Comparison of ENCODE assay signal across 10 cellular contexts in genomic region chr7:100093054-100093453, GRCh38. TPM values are rescaled to one million over a fixed set of nuclear protein-coding genes. Genes with fewer than 3 reads are reported as not detected.
DNase-seq lines count a peak whose midpoint lies in the region; ATAC-seq lines count a peak whose summit lies in the region.
"Had no signal": no experiment of that assay in that cellular context is flagged by ENCODE, and none has a peak within 500 bp of the region (broad histone marks: within the 10 kb centered on the region; RNA-seq: fewer than 3 reads in every experiment).

No MANE protein-coding gene starts in this region.

- no peak for DNase-seq in activated CD4-positive, alpha-beta T cell treated with anti-CD3 and anti-CD28 coated beads for 36 hours
- no peak for DNase-seq in activated CD4-positive, alpha-beta T cell treated with anti-CD3 and anti-CD28 coated beads, Interleukin-2, amount 50 U/mL, for 4 hours
- no peak for DNase-seq in stimulated activated naive B cell treated with anti-CD40 and anti-IgM and Interleukin-4, amounts not matched to agents 10 μg/mL and 1 μg/mL and 100 μg/mL, for 72 hours
- no peak for DNase-seq in activated T-cell treated with anti-CD3 and anti-CD28 coated beads, Interleukin-2, amount 50 U/mL, for 72 hours
- DNase-seq: activated effector memory CD4-positive, alpha-beta T cell treated with Interleukin-2 at 50 U/mL for 16 hours; colonic mucosa; DMS153; left ventricle myocardium inferior; NCI-H2029 treated with DMSO at 0.1 percent for 48 hours had no signal

- POLR2A ChIA-PET in activated CD4-positive, alpha-beta T cell treated with anti-CD3 and anti-CD28 coated beads for 36 hours (lab: Charles Lee) = interaction anchor here (0.9 to 6.1 kb wide), 4 partner anchors 8 to 13 kb away, joined by 3 to 74 read pairs (median 3); partner anchors contain the start of genes AP4M1 and MCM7

- H3K27ac Mint-ChIP-seq in activated CD4-positive, alpha-beta T cell treated with anti-CD3 and anti-CD28 coated beads for 36 hours = peak overlapping the region; percentile 31
- H3K27ac Mint-ChIP-seq in stimulated activated naive B cell treated with anti-CD40 and anti-IgM and Interleukin-4, amounts not matched to agents 10 μg/mL and 1 μg/mL and 100 μg/mL, for 72 hours = peak overlapping the region; percentile 33
- no peak overlapping the region for H3K27ac Mint-ChIP-seq in activated T-cell treated with anti-CD3 and anti-CD28 coated beads, Interleukin-2, amount 50 U/mL, for 72 hours

- intact Hi-C loops in activated CD4-positive, alpha-beta T cell treated with anti-CD3 and anti-CD28 coated beads for 36 hours (cut with DNase I, micrococcal nuclease) = no loop called here

- no peak overlapping the region for H3K4me3 Mint-ChIP-seq in activated CD4-positive, alpha-beta T cell treated with anti-CD3 and anti-CD28 coated beads for 36 hours
- no peak overlapping the region for H3K4me3 Mint-ChIP-seq in stimulated activated naive B cell treated with anti-CD40 and anti-IgM and Interleukin-4, amounts not matched to agents 10 μg/mL and 1 μg/mL and 100 μg/mL, for 72 hours
- H3K4me3 Mint-ChIP-seq in activated T-cell treated with anti-CD3 and anti-CD28 coated beads, Interleukin-2, amount 50 U/mL, for 72 hours = no peak overlapping the region

- peaks cover 35% of the 10 kb centered on the region for H3K4me1 Mint-ChIP-seq in activated CD4-positive, alpha-beta T cell treated with anti-CD3 and anti-CD28 coated beads for 36 hours
- peaks cover 32 to 60% of the 10 kb centered on the region in 2 donors for H3K4me1 Mint-ChIP-seq in stimulated activated naive B cell treated with anti-CD40 and anti-IgM and Interleukin-4, amounts not matched to agents 10 μg/mL and 1 μg/mL and 100 μg/mL, for 72 hours
- peaks cover 67% of the 10 kb centered on the region for H3K4me1 Mint-ChIP-seq in activated T-cell treated with anti-CD3 and anti-CD28 coated beads, Interleukin-2, amount 50 U/mL, for 72 hours (ENCODE audit: low read depth)

- H3K27me3 Mint-ChIP-seq in activated CD4-positive, alpha-beta T cell treated with anti-CD3 and anti-CD28 coated beads for 36 hours = no peaks in the 10 kb centered on the region
- H3K27me3 Mint-ChIP-seq in stimulated activated naive B cell treated with anti-CD40 and anti-IgM and Interleukin-4, amounts not matched to agents 10 μg/mL and 1 μg/mL and 100 μg/mL, for 72 hours = no peaks in the 10 kb centered on the region
- no peaks in the 10 kb centered on the region for H3K27me3 Mint-ChIP-seq in activated T-cell treated with anti-CD3 and anti-CD28 coated beads, Interleukin-2, amount 50 U/mL, for 72 hours (ENCODE audit: low read depth)

- H3K9me3 Mint-ChIP-seq in activated CD4-positive, alpha-beta T cell treated with anti-CD3 and anti-CD28 coated beads for 36 hours (ENCODE audit: low read depth) = no peaks in the 10 kb centered on the region
- H3K9me3 Mint-ChIP-seq in stimulated activated naive B cell treated with anti-CD40 and anti-IgM and Interleukin-4, amounts not matched to agents 10 μg/mL and 1 μg/mL and 100 μg/mL, for 72 hours = no peaks in the 10 kb centered on the region
- H3K9me3 Mint-ChIP-seq in activated T-cell treated with anti-CD3 and anti-CD28 coated beads, Interleukin-2, amount 50 U/mL, for 72 hours = no peaks in the 10 kb centered on the region
- H3K9me3 Mint-ChIP-seq: IgD-negative memory B cell had no signal

- ATAC-seq in activated CD4-positive, alpha-beta T cell treated with anti-CD3 and anti-CD28 coated beads for 36 hours = no peak
- no peak for ATAC-seq in stimulated activated naive B cell treated with anti-CD40 and anti-IgM and Interleukin-4, amounts not matched to agents 10 μg/mL and 1 μg/mL and 100 μg/mL, for 72 hours (replicated peaks)
- no peak for ATAC-seq in activated T-cell treated with anti-CD3 and anti-CD28 coated beads, Interleukin-2, amount 50 U/mL, for 72 hours (replicated peaks in 1 of 2)

- H3K36me3 Mint-ChIP-seq in activated CD4-positive, alpha-beta T cell treated with anti-CD3 and anti-CD28 coated beads for 36 hours (ENCODE audit: low read depth) = peaks cover 79% of the 10 kb centered on the region
- peaks cover 60 to 64% of the 10 kb centered on the region in 2 donors for H3K36me3 Mint-ChIP-seq in stimulated activated naive B cell treated with anti-CD40 and anti-IgM and Interleukin-4, amounts not matched to agents 10 μg/mL and 1 μg/mL and 100 μg/mL, for 72 hours
- peaks cover 15 to 38% of the 10 kb centered on the region in 2 donors for H3K36me3 Mint-ChIP-seq in activated T-cell treated with anti-CD3 and anti-CD28 coated beads, Interleukin-2, amount 50 U/mL, for 72 hours (ENCODE audit: insufficient read depth in 2 of 2)

- CTCF ChIA-PET in activated CD4-positive, alpha-beta T cell treated with anti-CD3 and anti-CD28 coated beads for 36 hours (lab: Charles Lee) = no interaction called here

RNA-seq across cellular contexts. Expression of gene COPS6, which starts 4.3 kb away (rescaled TPM):
- total RNA-seq in activated CD4-positive, alpha-beta T cell treated with anti-CD3 and anti-CD28 coated beads for 36 hours = 10 to 100 TPM; 88.6 to 89.0 TPM
- 10 to 100 TPM; 43.7 to 45.4 TPM for total RNA-seq in activated T-cell treated with anti-CD3 and anti-CD28 coated beads, Interleukin-2, amount 50 U/mL, for 72 hours

RNA-seq across cellular contexts. Expression of gene MCM7, which starts 8.1 kb away (rescaled TPM):
- 100 to 1,000 TPM; 411 to 429 TPM for total RNA-seq in activated CD4-positive, alpha-beta T cell treated with anti-CD3 and anti-CD28 coated beads for 36 hours
- total RNA-seq in activated T-cell treated with anti-CD3 and anti-CD28 coated beads, Interleukin-2, amount 50 U/mL, for 72 hours = 100 to 1,000 TPM; 270 to 332 TPM

RNA-seq across cellular contexts. Expression of gene AP4M1, which starts 8.4 kb away (rescaled TPM):
- total RNA-seq in activated CD4-positive, alpha-beta T cell treated with anti-CD3 and anti-CD28 coated beads for 36 hours = 10 to 100 TPM in 1 of 2 experiments, 1 to 10 TPM in 1; 8.8 to 10.4 TPM
- total RNA-seq in activated T-cell treated with anti-CD3 and anti-CD28 coated beads, Interleukin-2, amount 50 U/mL, for 72 hours = 10 to 100 TPM in 1 of 2 donors, 1 to 10 TPM in 1; 9.3 to 10.5 TPM

RNA-seq across cellular contexts. Expression of gene ZNF3, which starts 11.5 kb away (rescaled TPM):
- total RNA-seq in activated CD4-positive, alpha-beta T cell treated with anti-CD3 and anti-CD28 coated beads for 36 hours = 10 to 100 TPM; 18.8 to 19.0 TPM
- 10 to 100 TPM; 23.1 to 24.2 TPM for total RNA-seq in activated T-cell treated with anti-CD3 and anti-CD28 coated beads, Interleukin-2, amount 50 U/mL, for 72 hours

RNA-seq across cellular contexts. Expression of gene TAF6, which starts 26.1 kb away (rescaled TPM):
- 10 to 100 TPM; 54.3 to 59.5 TPM for total RNA-seq in activated CD4-positive, alpha-beta T cell treated with anti-CD3 and anti-CD28 coated beads for 36 hours
- 10 to 100 TPM; 76.7 to 88.1 TPM for total RNA-seq in activated T-cell treated with anti-CD3 and anti-CD28 coated beads, Interleukin-2, amount 50 U/mL, for 72 hours
